Comparison of ENCODE assay signal across 1 cellular context in the genomic region with DNA sequence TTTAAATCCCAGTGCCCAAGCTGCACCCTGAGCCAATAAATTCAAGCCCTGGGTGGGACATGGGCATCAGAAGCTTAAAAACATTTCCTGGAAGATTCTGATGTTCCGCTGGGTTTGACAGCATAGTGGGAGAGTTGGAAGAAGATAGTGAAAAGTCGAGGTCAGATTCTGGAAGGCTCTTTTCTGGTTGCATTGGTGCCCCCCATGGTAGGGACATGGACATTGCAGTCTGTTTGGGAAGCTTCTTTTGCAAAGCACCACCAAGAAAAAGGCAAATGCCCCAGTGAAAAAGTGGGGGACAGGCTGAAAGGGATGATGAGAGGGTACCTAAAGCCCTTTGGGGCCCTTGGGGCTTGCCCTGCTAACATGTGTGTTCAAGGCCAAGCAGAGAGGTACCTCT.
TF ChIP-seq lines count a peak whose summit lies in the region.

No MANE protein-coding gene starts in this region.

TF ChIP-seq in endothelial cell of umbilical vein, 7 proteins besides CTCF, POLR2A, EP300 and RAD21:
- TF ChIP-seq FOS (IDR thresholded peaks at IDR 0.05; ENCODE audit: borderline replicate concordance, insufficient read depth, low read length) (no peak), MYC (IDR thresholded peaks at IDR 0.05; ENCODE audit: low read depth, low read length) (no peak), EZH2 (IDR thresholded peaks at IDR 0.05; ENCODE audit: borderline replicate concordance, low read depth, low read length, severe bottlenecking) (no peak), POLR2AphosphoS5 (IDR thresholded peaks at IDR 0.05; ENCODE audit: insufficient read depth, low read depth, low read length) (no peak), JUN (IDR thresholded peaks at IDR 0.05; ENCODE audit: borderline replicate concordance, insufficient read depth, insufficient read length, low read depth) (no peak), GATA2 (IDR thresholded peaks at IDR 0.05; ENCODE audit: insufficient read depth, insufficient read length, low read depth, low read length) (no peak)
- TF ChIP-seq, protein P1, sequence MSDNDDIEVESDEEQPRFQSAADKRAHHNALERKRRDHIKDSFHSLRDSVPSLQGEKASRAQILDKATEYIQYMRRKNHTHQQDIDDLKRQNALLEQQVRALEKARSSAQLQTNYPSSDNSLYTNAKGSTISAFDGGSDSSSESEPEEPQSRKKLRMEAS (IDR thresholded peaks at IDR 0.05; ENCODE audit: insufficient read depth, insufficient read length): no peak
